ENCODE assay signal across 8 cellular contexts in genomic region chr17:37220609-37220953, GRCh38.
DNase-seq lines count a peak whose midpoint lies in the region; ATAC-seq and TF ChIP-seq lines count a peak whose summit lies in the region.

No MANE protein-coding gene starts in this region.

- no peak overlapping the region for H3K4me2 ChIP-seq in KMS-11

- H3K4me1 ChIP-seq in KMS-11 (ENCODE audit: low read depth, poor library complexity, severe bottlenecking) (no peaks in the 10 kb centered on the region), iPS-18a (ENCODE audit: control insufficient read depth, low read depth, low read length) (peaks cover 22% of the 10 kb centered on the region)

- ATAC-seq in GM18520 (IDR thresholded peaks at IDR 0.05; ENCODE audit: unreplicated experiment) (no peak), HG03439 (IDR thresholded peaks at IDR 0.05; ENCODE audit: unreplicated experiment) (no peak), GM21717 (IDR thresholded peaks at IDR 0.05; ENCODE audit: unreplicated experiment) (no peak)

- no peaks in the 10 kb centered on the region for H4K20me1 ChIP-seq in KMS-11 (ENCODE audit: insufficient read depth)

- peak; percentile 35; the same call in 1 of the 2 replicates for TF ChIP-seq CTCF in KMS-11 (conservative IDR thresholded peaks at IDR 0.05; ENCODE audit: low read depth, low read length)

- H3K27ac ChIP-seq in KMS-11: no peak overlapping the region
- peak overlapping the region; percentile 67 for H3K27ac ChIP-seq in iPS-18a (ENCODE audit: low read length)

- H3K79me2 ChIP-seq in KMS-11 (ENCODE audit: insufficient read depth, low read depth): no peaks in the 10 kb centered on the region

- H3K27me3 ChIP-seq in KMS-11 (ENCODE audit: insufficient read depth, low read depth) (no peaks in the 10 kb centered on the region), iPS-18a (ENCODE audit: control insufficient read depth, insufficient read depth, low read length) (no peaks in the 10 kb centered on the region)

- H3K4me3 ChIP-seq in KMS-11 (IDR thresholded peaks at IDR 0.05; ENCODE audit: insufficient read depth, low read depth, low read length): no peak overlapping the region
- H3K4me3 ChIP-seq in iPS-18a (ENCODE audit: low read length): no peak overlapping the region

- no peaks in the 10 kb centered on the region for H3K9me3 ChIP-seq in iPS-18a (ENCODE audit: control insufficient read depth, low read depth, low read length)

- H3K9ac ChIP-seq in KMS-11 (no peak overlapping the region), iPS-18a (ENCODE audit: low read length) (peak overlapping the region; percentile 38)

- H3K36me3 ChIP-seq in KMS-11 (ENCODE audit: insufficient read depth) (no peaks in the 10 kb centered on the region), iPS-18a (ENCODE audit: control insufficient read depth, low read depth, low read length) (peaks cover 44% of the 10 kb centered on the region)

- H2AFZ ChIP-seq in KMS-11 (ENCODE audit: low read depth): no peak overlapping the region

- peak; percentile 56 for DNase-seq in EH (ENCODE audit: low read depth)
- DNase-seq in activated CD4-positive, alpha-beta T cell treated with anti-CD3 and anti-CD28 coated beads, Interleukin-2, amount 50 U/mL, for 1 hour: peak; percentile 19
- DNase-seq in NCI-H1048 (lab: John Stamatoyannopoulos, UW): no peak
